ENCODE assay signal across 1 cellular context in genomic region chr3:127997961-127998360, GRCh38.
TF ChIP-seq lines count a peak whose summit lies in the region.

No MANE protein-coding gene starts in this region.

TF ChIP-seq in WTC11, 78 proteins besides CTCF, POLR2A, EP300 and RAD21 (continued from another document):
- TF ChIP-seq, protein P1, sequence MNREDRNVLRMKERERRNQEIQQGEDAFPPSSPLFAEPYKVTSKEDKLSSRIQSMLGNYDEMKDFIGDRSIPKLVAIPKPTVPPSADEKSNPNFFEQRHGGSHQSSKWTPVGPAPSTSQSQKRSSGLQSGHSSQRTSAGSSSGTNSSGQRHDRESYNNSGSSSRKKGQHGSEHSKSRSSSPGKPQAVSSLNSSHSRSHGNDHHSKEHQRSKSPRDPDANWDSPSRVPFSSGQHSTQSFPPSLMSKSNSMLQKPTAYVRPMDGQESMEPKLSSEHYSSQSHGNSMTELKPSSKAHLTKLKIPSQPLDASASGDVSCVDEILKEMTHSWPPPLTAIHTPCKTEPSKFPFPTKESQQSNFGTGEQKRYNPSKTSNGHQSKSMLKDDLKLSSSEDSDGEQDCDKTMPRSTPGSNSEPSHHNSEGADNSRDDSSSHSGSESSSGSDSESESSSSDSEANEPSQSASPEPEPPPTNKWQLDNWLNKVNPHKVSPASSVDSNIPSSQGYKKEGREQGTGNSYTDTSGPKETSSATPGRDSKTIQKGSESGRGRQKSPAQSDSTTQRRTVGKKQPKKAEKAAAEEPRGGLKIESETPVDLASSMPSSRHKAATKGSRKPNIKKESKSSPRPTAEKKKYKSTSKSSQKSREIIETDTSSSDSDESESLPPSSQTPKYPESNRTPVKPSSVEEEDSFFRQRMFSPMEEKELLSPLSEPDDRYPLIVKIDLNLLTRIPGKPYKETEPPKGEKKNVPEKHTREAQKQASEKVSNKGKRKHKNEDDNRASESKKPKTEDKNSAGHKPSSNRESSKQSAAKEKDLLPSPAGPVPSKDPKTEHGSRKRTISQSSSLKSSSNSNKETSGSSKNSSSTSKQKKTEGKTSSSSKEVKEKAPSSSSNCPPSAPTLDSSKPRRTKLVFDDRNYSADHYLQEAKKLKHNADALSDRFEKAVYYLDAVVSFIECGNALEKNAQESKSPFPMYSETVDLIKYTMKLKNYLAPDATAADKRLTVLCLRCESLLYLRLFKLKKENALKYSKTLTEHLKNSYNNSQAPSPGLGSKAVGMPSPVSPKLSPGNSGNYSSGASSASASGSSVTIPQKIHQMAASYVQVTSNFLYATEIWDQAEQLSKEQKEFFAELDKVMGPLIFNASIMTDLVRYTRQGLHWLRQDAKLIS (CRISPR knock-in tag; IDR thresholded peaks at IDR 0.05; ENCODE audit: borderline replicate concordance), result no peak
- TF ChIP-seq, protein P2, sequence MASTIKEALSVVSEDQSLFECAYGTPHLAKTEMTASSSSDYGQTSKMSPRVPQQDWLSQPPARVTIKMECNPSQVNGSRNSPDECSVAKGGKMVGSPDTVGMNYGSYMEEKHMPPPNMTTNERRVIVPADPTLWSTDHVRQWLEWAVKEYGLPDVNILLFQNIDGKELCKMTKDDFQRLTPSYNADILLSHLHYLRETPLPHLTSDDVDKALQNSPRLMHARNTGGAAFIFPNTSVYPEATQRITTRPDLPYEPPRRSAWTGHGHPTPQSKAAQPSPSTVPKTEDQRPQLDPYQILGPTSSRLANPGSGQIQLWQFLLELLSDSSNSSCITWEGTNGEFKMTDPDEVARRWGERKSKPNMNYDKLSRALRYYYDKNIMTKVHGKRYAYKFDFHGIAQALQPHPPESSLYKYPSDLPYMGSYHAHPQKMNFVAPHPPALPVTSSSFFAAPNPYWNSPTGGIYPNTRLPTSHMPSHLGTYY (CRISPR knock-in tag; IDR thresholded peaks at IDR 0.05), result no peak
